23 cellular contexts compared by ENCODE assay signal in genomic region chr6:40011844-40012243, GRCh38.
"Had no signal": no experiment of that assay in that cellular context is flagged by ENCODE, and none has a peak within 500 bp of the region (broad histone marks: within the 10 kb centered on the region; RNA-seq: fewer than 3 reads in every experiment).

No MANE protein-coding gene starts in this region.

- H3K4me1 ChIP-seq: body of pancreas, colonic mucosa, esophagus squamous epithelium, thyroid gland had no signal

- H3K27me3 ChIP-seq: body of pancreas, colonic mucosa, esophagus squamous epithelium, thyroid gland had no signal

- H3K4me1 Mint-ChIP-seq: activated B cell treated with CpG ODN at 0.5 μM for 24 hours; central memory CD8-positive, alpha-beta T cell; nephron progenitor cell had no signal

- H3K4me3 ChIP-seq: body of pancreas, colonic mucosa, esophagus squamous epithelium, lung, thyroid gland had no signal

- ATAC-seq: activated CD8-positive, alpha-beta T cell treated with anti-CD3 and anti-CD28 coated beads, Interleukin-2, amount 10 ng/mL, durations not matched to agents 7 days and 5 days; body of pancreas; left lobe of liver had no signal

- DNase-seq: activated B cell treated with CpG ODN at 0.5 μM for 24 hours; activated CD4-positive, alpha-beta T cell treated with anti-CD3 and anti-CD28 coated beads for 48 hours; activated CD8-positive, alpha-beta T cell treated with anti-CD3 and anti-CD28 coated beads, Interleukin-2, amount 10 ng/mL, durations not matched to agents 7 days and 5 days; activated naive CD4-positive, alpha-beta T cell treated with anti-CD3 and anti-CD28 coated beads for 36 hours; activated T-cell treated with anti-CD3 and anti-CD28 coated beads, Interleukin-2, amount 50 U/mL, for 24 hours; body of pancreas; colonic mucosa; esophagus squamous epithelium; kidney; nephron progenitor cell; nucleus accumbens; posterior cingulate gyrus; retina; stimulated activated CD4-positive, alpha-beta T cell treated with anti-CD3 and anti-CD28 coated beads, Interleukin-1b, Interleukin-23, amount 100 ng/mL, for 48 hours; stimulated activated naive CD4-positive, alpha-beta T cell treated with Interleukin-2 at 50 U/mL for 16 hours; SW 1271; thyroid gland had no signal

- H3K9me3 ChIP-seq: colonic mucosa, thyroid gland had no signal

- H3K9me3 Mint-ChIP-seq: activated T-helper 2 cell treated with anti-CD3 and anti-CD28 coated beads, Interferon-gamma antibody, Interleukin-2, Interleukin-4, amounts not matched to agents 10 μg/mL and 5 μg/mL and 100 μg/mL, durations not matched to agents 14 hours and 24 hours and 36 hours had no signal

- FAIRE-seq: endometrium, kidney, urothelium cell line had no signal

- H3K27ac Mint-ChIP-seq: activated B cell treated with CpG ODN at 0.5 μM for 24 hours; activated CD8-positive, alpha-beta T cell treated with anti-CD3 and anti-CD28 coated beads, Interleukin-2, amount 10 ng/mL, durations not matched to agents 7 days and 5 days; activated naive CD4-positive, alpha-beta T cell treated with anti-CD3 and anti-CD28 coated beads for 36 hours; activated T-cell treated with anti-CD3 and anti-CD28 coated beads, Interleukin-2, amount 50 U/mL, for 24 hours; activated T-helper 2 cell treated with anti-CD3 and anti-CD28 coated beads, Interferon-gamma antibody, Interleukin-2, Interleukin-4, amounts not matched to agents 10 μg/mL and 5 μg/mL and 100 μg/mL, durations not matched to agents 14 hours and 24 hours and 36 hours; nephron progenitor cell had no signal

- H3K36me3 ChIP-seq: colonic mucosa, esophagus squamous epithelium, thyroid gland had no signal

- H3K27ac ChIP-seq: body of pancreas, colonic mucosa, esophagus squamous epithelium, thyroid gland had no signal

- H3K4me3 Mint-ChIP-seq: activated B cell treated with CpG ODN at 0.5 μM for 24 hours; activated CD8-positive, alpha-beta T cell treated with anti-CD3 and anti-CD28 coated beads, Interleukin-2, amount 10 ng/mL, durations not matched to agents 7 days and 5 days; activated naive CD4-positive, alpha-beta T cell treated with anti-CD3 and anti-CD28 coated beads for 36 hours; activated T-cell treated with anti-CD3 and anti-CD28 coated beads, Interleukin-2, amount 50 U/mL, for 24 hours; central memory CD8-positive, alpha-beta T cell; nephron progenitor cell had no signal
